ENCODE assay signal across 21 cellular contexts in the genomic region with DNA sequence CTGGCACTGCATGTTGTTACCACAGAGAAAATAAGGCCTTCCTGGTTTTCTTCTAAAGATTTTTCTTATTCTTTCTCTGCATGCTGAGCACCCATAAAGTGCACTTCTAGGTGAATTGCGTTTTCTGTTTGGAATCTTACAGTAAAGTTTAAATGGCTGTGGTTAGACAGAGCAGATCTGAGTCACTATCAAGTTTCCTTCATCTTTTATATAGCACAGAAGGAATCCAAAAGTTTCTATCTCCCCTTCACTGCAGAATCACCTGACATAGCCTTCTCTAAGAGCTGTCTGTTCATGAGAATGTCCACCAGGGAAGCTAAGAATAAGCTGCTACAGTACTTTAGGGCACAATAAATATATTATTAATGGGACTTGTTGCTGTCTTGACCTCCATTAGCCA.
A peak's percentile ranks its signal among the peaks of the same experiment; 100 is the strongest.
DNase-seq lines count a peak whose midpoint lies in the region; ATAC-seq, FAIRE-seq and TF ChIP-seq lines count a peak whose summit lies in the region.
"Had no signal": no experiment of that assay in that cellular context is flagged by ENCODE, and none has a peak within 500 bp of the region (broad histone marks: within the 10 kb centered on the region; RNA-seq: fewer than 3 reads in every experiment).

No MANE protein-coding gene starts in this region.

- H3K14ac ChIP-seq in trophoblast cell (ENCODE audit: low read length), result no peak overlapping the region

- FAIRE-seq in A549 (lab: Jason Lieb, UNC), result no peak
- FAIRE-seq: A204.1, colon had no signal

- H3K27me3 ChIP-seq in left lung, result no peaks in the 10 kb centered on the region
- no peaks in the 10 kb centered on the region for H3K27me3 ChIP-seq in trophoblast cell (ENCODE audit: insufficient read depth, low read length)
- H3K27me3 ChIP-seq: ascending aorta, transverse colon had no signal

- peaks cover 8% of the 10 kb centered on the region for H3K27me3 Mint-ChIP-seq in osteocyte (ENCODE audit: unreplicated experiment)
- H3K27me3 Mint-ChIP-seq: CD4-positive, alpha-beta memory T cell had no signal

- H2AK5ac ChIP-seq in trophoblast cell (ENCODE audit: low read length), result no peak overlapping the region

- H3K18ac ChIP-seq in trophoblast cell (ENCODE audit: low read length), result no peak overlapping the region

- H3K36me3 Mint-ChIP-seq in osteocyte (ENCODE audit: unreplicated experiment), result no peaks in the 10 kb centered on the region
- H3K36me3 Mint-ChIP-seq: CD4-positive, alpha-beta memory T cell; naive thymus-derived CD8-positive, alpha-beta T cell had no signal

- no peaks in the 10 kb centered on the region for H3K9me3 ChIP-seq in A549
- no peaks in the 10 kb centered on the region for H3K9me3 ChIP-seq in left lung
- no peaks in the 10 kb centered on the region for H3K9me3 ChIP-seq in trophoblast cell (ENCODE audit: insufficient read depth, low read depth, low read length)
- H3K9me3 ChIP-seq: ascending aorta, transverse colon had no signal

- H2BK12ac ChIP-seq in trophoblast cell (ENCODE audit: low read length), result no peak overlapping the region

- 0% methylated on average over 1 of the region's 1 CpG for WGBS in A549 (ENCODE audit: missing lambda C conversion rate)
- no CpG with 5 or more reads among the region's 1 CpG for WGBS in trophoblast cell (ENCODE audit: extremely low coverage, insufficient coverage, insufficient read length)

- H3K4me3 ChIP-seq in A549 (no peak overlapping the region), left lung (no peak overlapping the region), trophoblast cell (ENCODE audit: low read depth, low read length) (no peak overlapping the region)
- H3K4me3 ChIP-seq: ascending aorta, transverse colon had no signal

- no peak overlapping the region for H3K27ac Mint-ChIP-seq in osteocyte (ENCODE audit: unreplicated experiment)
- H3K27ac Mint-ChIP-seq: CD4-positive, alpha-beta memory T cell; naive thymus-derived CD8-positive, alpha-beta T cell had no signal

- H2BK120ac ChIP-seq in trophoblast cell (ENCODE audit: insufficient read depth, low read length, poor library complexity), result no peak overlapping the region

- intact Hi-C loops in left lung (cut with DNase I), result no loop called here

- TF ChIP-seq POLR2A in A549 (IDR thresholded peaks at IDR 0.05; ENCODE audit: low read length), result no peak

- no peak overlapping the region for H2BK5ac ChIP-seq in trophoblast cell (ENCODE audit: low read depth, low read length, poor library complexity)

- POLR2A ChIA-PET in A549 (lab: Yijun Ruan, JAX), result no interaction called here

- H4K91ac ChIP-seq in trophoblast cell (ENCODE audit: low read depth, low read length), result no peak overlapping the region

- H3K4me3 Mint-ChIP-seq in osteocyte (ENCODE audit: unreplicated experiment), result no peak overlapping the region
- H3K4me3 Mint-ChIP-seq: CD4-positive, alpha-beta memory T cell; naive thymus-derived CD8-positive, alpha-beta T cell had no signal

- TF ChIP-seq CTCF in A549 (IDR thresholded peaks at IDR 0.05), result no peak
- no peak for TF ChIP-seq CTCF in left lung (IDR thresholded peaks at IDR 0.05)
- no peak for TF ChIP-seq CTCF in osteocyte (IDR thresholded peaks at IDR 0.05)

- TF ChIP-seq RAD21 in A549 (conservative IDR thresholded peaks at IDR 0.05 in 1 of 2, IDR thresholded peaks at IDR 0.05 in 1 of 2), result no peak

- H3K27ac ChIP-seq in A549 (no peak overlapping the region), left lung (no peak overlapping the region), trophoblast cell (ENCODE audit: low read depth, low read length) (no peak overlapping the region)
- H3K27ac ChIP-seq: ascending aorta had no signal

- H3K79me2 ChIP-seq in trophoblast cell (ENCODE audit: control insufficient read depth, insufficient read depth, low read length, poor library complexity), result no peaks in the 10 kb centered on the region

- CTCF ChIA-PET in A549 (lab: Yijun Ruan, JAX), result interaction anchor here (0.7 kb wide), 1 partner anchor 83 kb away, joined by 4 read pairs; no protein-coding TSS in a partner anchor

- H3K4me1 Mint-ChIP-seq in osteocyte (ENCODE audit: unreplicated experiment), result no peaks in the 10 kb centered on the region
- H3K4me1 Mint-ChIP-seq: CD4-positive, alpha-beta memory T cell; naive thymus-derived CD8-positive, alpha-beta T cell had no signal

- H3K9ac ChIP-seq in trophoblast cell (ENCODE audit: low read length), result no peak overlapping the region

- no peak overlapping the region for H4K8ac ChIP-seq in trophoblast cell (ENCODE audit: low read depth, low read length)

- no peak overlapping the region for H3K4ac ChIP-seq in trophoblast cell (ENCODE audit: low read depth, low read length)

- H2AFZ ChIP-seq in trophoblast cell (ENCODE audit: insufficient read depth, low read length, poor library complexity), result no peak overlapping the region

- no peak for DNase-seq in A549 (ENCODE audit: low read depth in 1 of 2, low spot score in 1 of 2)
- peak; percentile 8 for DNase-seq in HCEC 1CT
- peak; percentile 16 for DNase-seq in astrocyte of the hippocampus (ENCODE audit: low read depth, low spot score)
- DNase-seq in left lung, result no peak
- no peak for DNase-seq in activated gamma-delta T cell (lab: John Stamatoyannopoulos, UW)
- no peak for DNase-seq in trophoblast cell
- DNase-seq in activated T-cell treated with anti-CD3 and anti-CD28 coated beads, Interleukin-2, amount 50 U/mL, for 48 hours, result no peak
- DNase-seq in osteocyte (ENCODE audit: extremely low spot score, unreplicated experiment), result no peak
- DNase-seq: CD4-positive, alpha-beta memory T cell; DMS79; mammary epithelial cell; naive thymus-derived CD8-positive, alpha-beta T cell; NCI-H2029; NCI-H524; PC-3; stimulated activated naive CD4-positive, alpha-beta T cell treated with Interleukin-2 at 50 U/mL for 16 hours; T1000; transverse colon had no signal

- 0 out of 3 replicates have a peak overlapping the region, but pooled peaks have one; percentile 26 for H3K4me2 ChIP-seq in A549
- H3K4me2 ChIP-seq in trophoblast cell (ENCODE audit: low read length), result no peak overlapping the region

- H3K36me3 ChIP-seq in left lung, result no peaks in the 10 kb centered on the region
- H3K36me3 ChIP-seq in trophoblast cell (ENCODE audit: control insufficient read depth in 1 of 2, insufficient read depth in 2 of 2, low read length in 2 of 2), result no peaks in the 10 kb centered on the region
- H3K36me3 ChIP-seq: ascending aorta, transverse colon had no signal

- H3K79me1 ChIP-seq in trophoblast cell (ENCODE audit: low read length), result no peaks in the 10 kb centered on the region

- no peaks in the 10 kb centered on the region for H3K4me1 ChIP-seq in A549
- no peaks in the 10 kb centered on the region for H3K4me1 ChIP-seq in left lung
- no peaks in the 10 kb centered on the region for H3K4me1 ChIP-seq in trophoblast cell (ENCODE audit: control insufficient read depth in 1 of 2, insufficient read depth in 2 of 2, low read length in 2 of 2)
- H3K4me1 ChIP-seq: ascending aorta had no signal

- no peak for TF ChIP-seq EP300 in A549 (IDR thresholded peaks at IDR 0.05)

- H3K9me3 Mint-ChIP-seq in osteocyte (ENCODE audit: unreplicated experiment), result no peaks in the 10 kb centered on the region

- no peak overlapping the region for H3K23ac ChIP-seq in trophoblast cell (ENCODE audit: low read length)

- H4K12ac ChIP-seq in trophoblast cell (ENCODE audit: low read depth, low read length), result no peak overlapping the region

- ATAC-seq in A549 (0 out of 6 replicates have a peak, but pooled peaks of 1 of the 2 experiments have one; percentile 13), left lung (peak; percentile 89)
- ATAC-seq: naive thymus-derived CD8-positive, alpha-beta T cell; PC-3 had no signal

TF ChIP-seq in A549, 52 proteins besides CTCF, POLR2A, EP300 and RAD21 (continues in another document):
- TF ChIP-seq NPAS2 (CRISPR knock-in tag; IDR thresholded peaks at IDR 0.05; ENCODE audit: borderline replicate concordance) (no peak), CBX2 (IDR thresholded peaks at IDR 0.05; ENCODE audit: borderline replicate concordance, low read depth) (no peak), RNF2 (IDR thresholded peaks at IDR 0.05; ENCODE audit: borderline replicate concordance, low read depth) (no peak), TP53 (CRISPR knock-in tag; IDR thresholded peaks at IDR 0.05) (no peak), HEYL (CRISPR knock-in tag; IDR thresholded peaks at IDR 0.05) (no peak), EHF (CRISPR knock-in tag; IDR thresholded peaks at IDR 0.05) (no peak), FOSB (CRISPR knock-in tag; IDR thresholded peaks at IDR 0.05) (no peak), SREBF2 (IDR thresholded peaks at IDR 0.05) (no peak), HDAC2 (IDR thresholded peaks at IDR 0.05) (no peak), PHF8 (IDR thresholded peaks at IDR 0.05; ENCODE audit: borderline replicate concordance, low read depth) (no peak), RCOR1 (IDR thresholded peaks at IDR 0.05; ENCODE audit: low read depth, low read length) (no peak)
- TF ChIP-seq, protein P1, sequence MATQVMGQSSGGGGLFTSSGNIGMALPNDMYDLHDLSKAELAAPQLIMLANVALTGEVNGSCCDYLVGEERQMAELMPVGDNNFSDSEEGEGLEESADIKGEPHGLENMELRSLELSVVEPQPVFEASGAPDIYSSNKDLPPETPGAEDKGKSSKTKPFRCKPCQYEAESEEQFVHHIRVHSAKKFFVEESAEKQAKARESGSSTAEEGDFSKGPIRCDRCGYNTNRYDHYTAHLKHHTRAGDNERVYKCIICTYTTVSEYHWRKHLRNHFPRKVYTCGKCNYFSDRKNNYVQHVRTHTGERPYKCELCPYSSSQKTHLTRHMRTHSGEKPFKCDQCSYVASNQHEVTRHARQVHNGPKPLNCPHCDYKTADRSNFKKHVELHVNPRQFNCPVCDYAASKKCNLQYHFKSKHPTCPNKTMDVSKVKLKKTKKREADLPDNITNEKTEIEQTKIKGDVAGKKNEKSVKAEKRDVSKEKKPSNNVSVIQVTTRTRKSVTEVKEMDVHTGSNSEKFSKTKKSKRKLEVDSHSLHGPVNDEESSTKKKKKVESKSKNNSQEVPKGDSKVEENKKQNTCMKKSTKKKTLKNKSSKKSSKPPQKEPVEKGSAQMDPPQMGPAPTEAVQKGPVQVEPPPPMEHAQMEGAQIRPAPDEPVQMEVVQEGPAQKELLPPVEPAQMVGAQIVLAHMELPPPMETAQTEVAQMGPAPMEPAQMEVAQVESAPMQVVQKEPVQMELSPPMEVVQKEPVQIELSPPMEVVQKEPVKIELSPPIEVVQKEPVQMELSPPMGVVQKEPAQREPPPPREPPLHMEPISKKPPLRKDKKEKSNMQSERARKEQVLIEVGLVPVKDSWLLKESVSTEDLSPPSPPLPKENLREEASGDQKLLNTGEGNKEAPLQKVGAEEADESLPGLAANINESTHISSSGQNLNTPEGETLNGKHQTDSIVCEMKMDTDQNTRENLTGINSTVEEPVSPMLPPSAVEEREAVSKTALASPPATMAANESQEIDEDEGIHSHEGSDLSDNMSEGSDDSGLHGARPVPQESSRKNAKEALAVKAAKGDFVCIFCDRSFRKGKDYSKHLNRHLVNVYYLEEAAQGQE (IDR thresholded peaks at IDR 0.05), result no peak

Comparison
In these comparisons a context has a peak if more than half of its experiments do, and no peak if none do; other contexts are left out.
1. DNase-seq: peak in HCEC 1CT (single experiment) and astrocyte of the hippocampus (single experiment); none in A549 (0 of 2), left lung (0 of 2), activated gamma-delta T cell (single experiment), trophoblast cell (0 of 2), activated T-cell treated with anti-CD3 and anti-CD28 coated beads, Interleukin-2, amount 50 U/mL, for 48 hours (0 of 2) and osteocyte (single experiment).